ENCODE assay signal across 8 cellular contexts in the genomic region with DNA sequence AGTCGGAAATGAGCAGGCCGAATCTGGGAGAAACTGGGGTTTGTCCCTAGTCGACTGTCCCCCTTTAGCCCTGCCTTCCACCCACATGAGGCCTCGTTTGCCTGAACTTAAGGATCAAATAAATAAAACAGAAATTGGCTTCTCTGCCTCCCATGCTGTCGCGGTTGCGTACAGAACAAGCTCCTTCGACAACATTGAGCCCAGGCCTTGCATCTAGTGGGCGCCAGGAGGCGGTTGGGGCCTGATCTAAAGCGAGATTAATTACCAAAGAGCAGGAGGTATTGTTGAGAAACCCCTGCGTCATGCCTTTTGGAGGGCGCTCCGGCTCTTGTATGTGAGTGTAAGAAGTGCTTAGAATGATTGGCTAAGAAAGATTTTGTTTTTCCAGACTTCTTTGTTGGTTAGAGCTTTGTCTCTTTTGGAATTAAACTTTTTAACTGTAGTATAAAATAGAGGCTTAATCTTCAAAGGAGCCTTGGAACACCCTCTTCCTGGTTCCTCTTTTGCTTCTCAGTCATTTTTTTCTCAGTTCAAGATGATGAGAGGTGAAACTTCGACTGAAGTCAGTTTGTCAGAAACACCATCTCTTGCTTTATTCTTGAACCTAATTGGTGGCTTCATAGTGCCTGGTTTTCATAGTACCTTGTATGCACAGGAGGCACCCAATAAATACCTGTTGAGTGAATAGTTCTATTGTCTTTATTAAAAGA. TPM values are rescaled to one million over a fixed set of nuclear protein-coding genes. Genes with fewer than 3 reads are reported as not detected.
DNase-seq lines count a peak whose midpoint lies in the region; ATAC-seq and TF ChIP-seq lines count a peak whose summit lies in the region.

No MANE protein-coding gene starts in this region.

- peaks cover 36% of the 10 kb centered on the region for H3K36me3 Mint-ChIP-seq in activated CD4-positive, alpha-beta memory T cell treated with anti-CD3 and anti-CD28 coated beads, Interleukin-2, amount 10 ng/mL, durations not matched to agents 7 days and 5 days (ENCODE audit: low read depth)

- no peaks in the 10 kb centered on the region for H3K27me3 Mint-ChIP-seq in activated CD4-positive, alpha-beta memory T cell treated with anti-CD3 and anti-CD28 coated beads, Interleukin-2, amount 10 ng/mL, durations not matched to agents 7 days and 5 days

- H3K4me1 Mint-ChIP-seq in activated CD4-positive, alpha-beta memory T cell treated with anti-CD3 and anti-CD28 coated beads, Interleukin-2, amount 10 ng/mL, durations not matched to agents 7 days and 5 days, result peaks cover 33% of the 10 kb centered on the region

- H3K9me3 Mint-ChIP-seq in activated CD4-positive, alpha-beta memory T cell treated with anti-CD3 and anti-CD28 coated beads, Interleukin-2, amount 10 ng/mL, durations not matched to agents 7 days and 5 days, result no peaks in the 10 kb centered on the region

- WGBS in ectodermal cell, 2 experiments, result 5 to 8% methylated on average over 15 of the region's 15 CpGs
- WGBS in lung, 2 donors, result 1% methylated on average over 15 of the region's 15 CpGs

- DNase-seq in AML-193 (lab: John Stamatoyannopoulos, UW), result peak; percentile 79 to 84
- DNase-seq in NCI-H526 treated with DMSO at 0.1 percent for 48 hours (lab: John Stamatoyannopoulos, UW), result peak; percentile 32
- peak; percentile 81 for DNase-seq in activated CD4-positive, alpha-beta memory T cell treated with anti-CD3 and anti-CD28 coated beads, Interleukin-2, amount 10 ng/mL, durations not matched to agents 7 days and 5 days
- DNase-seq in lung (ENCODE audit: low spot score), result peak; percentile 72
- DNase-seq in stimulated activated CD4-positive, alpha-beta T cell treated with anti-CD3 and anti-CD28 coated beads, TNF-alpha, amount 100 ng/mL, for 4 hours (ENCODE audit: low read depth in 3 of 3), result peak; percentile 43 to 59 (median 58)

- H3K36me3 ChIP-seq in ectodermal cell (ENCODE audit: control insufficient read depth, insufficient read depth, low read length) (no peaks in the 10 kb centered on the region), lung (ENCODE audit: control insufficient read depth in 2 of 2, insufficient read depth in 2 of 2, low read length in 2 of 2) (peaks cover 0 to 5% of the 10 kb centered on the region in 2 donors)

- TF ChIP-seq CTCF in lung (IDR thresholded peaks at IDR 0.05; ENCODE audit: control extremely low read depth, extremely low read depth), result no peak

- H3K4me1 ChIP-seq in ectodermal cell (ENCODE audit: control insufficient read depth, insufficient read depth, low read length), result no peaks in the 10 kb centered on the region
- peaks cover 4 to 9% of the 10 kb centered on the region in 2 donors for H3K4me1 ChIP-seq in lung (ENCODE audit: control insufficient read depth in 2 of 2, insufficient read depth in 2 of 2, low read length in 2 of 2)

- H3K9me3 ChIP-seq in ectodermal cell (ENCODE audit: control insufficient read depth, low read length) (no peaks in the 10 kb centered on the region), lung (ENCODE audit: control insufficient read depth in 2 of 2, insufficient read depth in 1 of 2, low read length in 1 of 2) (no peaks in the 10 kb centered on the region)

- ATAC-seq in GM19025 (IDR thresholded peaks at IDR 0.05; ENCODE audit: low read depth, unreplicated experiment), result peak; percentile 47
- ATAC-seq in HG03342 (IDR thresholded peaks at IDR 0.05; ENCODE audit: unreplicated experiment), result peak; percentile 64
- ATAC-seq in lung (ENCODE audit: insufficient read depth, low FRiP score), result peak; percentile 75

- peak overlapping the region; percentile 40 for H3K27ac ChIP-seq in ectodermal cell (ENCODE audit: insufficient read depth, low read depth, low read length, poor library complexity, severe bottlenecking)
- H3K27ac ChIP-seq in lung (ENCODE audit: low read depth in 1 of 2, low read length in 1 of 2), result peak overlapping the region; percentile 94 to 97

- POLR2A ChIA-PET in activated CD4-positive, alpha-beta memory T cell treated with anti-CD3 and anti-CD28 coated beads, Interleukin-2, amount 10 ng/mL, durations not matched to agents 7 days and 5 days (lab: Charles Lee), result interaction anchor here (0.6 to 4.1 kb wide), 44 partner anchors 11 to 901 kb away, joined by 3 to 66 read pairs (median 5); a partner anchor contains a TSS

- CTCF ChIA-PET in activated CD4-positive, alpha-beta memory T cell treated with anti-CD3 and anti-CD28 coated beads, Interleukin-2, amount 10 ng/mL, durations not matched to agents 7 days and 5 days (lab: Charles Lee), result interaction anchor here (0.7 to 3.6 kb wide), 30 partner anchors 10 to 533 kb away, joined by 3 to 42 read pairs (median 5); a partner anchor contains a TSS

- H3K4me3 ChIP-seq in ectodermal cell (ENCODE audit: insufficient read depth, low read depth, low read length) (peak overlapping the region; percentile 96), lung (peak overlapping the region; percentile 68)

- no peaks in the 10 kb centered on the region for H3K27me3 ChIP-seq in ectodermal cell (ENCODE audit: control insufficient read depth, insufficient read depth, low read length, poor library complexity, severe bottlenecking)
- H3K27me3 ChIP-seq in lung (ENCODE audit: control insufficient read depth, insufficient read depth), result no peaks in the 10 kb centered on the region

- peak overlapping the region; percentile 96 for H3K4me3 Mint-ChIP-seq in activated CD4-positive, alpha-beta memory T cell treated with anti-CD3 and anti-CD28 coated beads, Interleukin-2, amount 10 ng/mL, durations not matched to agents 7 days and 5 days

- peak overlapping the region; percentile 97 for H3K27ac Mint-ChIP-seq in activated CD4-positive, alpha-beta memory T cell treated with anti-CD3 and anti-CD28 coated beads, Interleukin-2, amount 10 ng/mL, durations not matched to agents 7 days and 5 days

RNA-seq across cellular contexts. Expression of a gene that starts 0.8 kb away (rescaled TPM):
- total RNA-seq in activated CD4-positive, alpha-beta memory T cell treated with anti-CD3 and anti-CD28 coated beads, Interleukin-2, amount 10 ng/mL, durations not matched to agents 7 days and 5 days, result 100 to 1,000 TPM; 163 to 166 TPM
- polyA plus RNA-seq in ectodermal cell (2013, experiment 1 of 4), result 110 TPM
- 114 TPM for polyA plus RNA-seq in ectodermal cell (2013, experiment 2 of 4)
- polyA plus RNA-seq in ectodermal cell (2013, experiment 3 of 4), result 74.0 TPM
- polyA plus RNA-seq in ectodermal cell (2013, experiment 4 of 4), result 82.9 TPM
- total RNA-seq in lung, result 100 to 1,000 TPM; 113 to 262 TPM
- polyA plus RNA-seq in lung, result 100 to 1,000 TPM; 444 to 502 TPM

RNA-seq across cellular contexts. Expression of a gene that starts 25.2 kb away (rescaled TPM):
- total RNA-seq in activated CD4-positive, alpha-beta memory T cell treated with anti-CD3 and anti-CD28 coated beads, Interleukin-2, amount 10 ng/mL, durations not matched to agents 7 days and 5 days, result 10 to 100 TPM; 36.2 to 38.7 TPM
- 76.3 TPM for polyA plus RNA-seq in ectodermal cell (2013, experiment 1 of 4)
- polyA plus RNA-seq in ectodermal cell (2013, experiment 2 of 4), result 63.4 TPM
- 62.4 TPM for polyA plus RNA-seq in ectodermal cell (2013, experiment 3 of 4)
- 72.6 TPM for polyA plus RNA-seq in ectodermal cell (2013, experiment 4 of 4)
- 10 to 100 TPM; 29.2 to 33.8 TPM for total RNA-seq in lung
- polyA plus RNA-seq in lung, result 10 to 100 TPM; 69.3 to 81.1 TPM

Comparison
In these comparisons a context has a peak if more than half of its experiments do, and no peak if none do; other contexts are left out.
1. Peak in every context shown above with its lines: DNase-seq, ATAC-seq, H3K4me3 ChIP-seq and H3K27ac ChIP-seq.